In the genomic region with DNA sequence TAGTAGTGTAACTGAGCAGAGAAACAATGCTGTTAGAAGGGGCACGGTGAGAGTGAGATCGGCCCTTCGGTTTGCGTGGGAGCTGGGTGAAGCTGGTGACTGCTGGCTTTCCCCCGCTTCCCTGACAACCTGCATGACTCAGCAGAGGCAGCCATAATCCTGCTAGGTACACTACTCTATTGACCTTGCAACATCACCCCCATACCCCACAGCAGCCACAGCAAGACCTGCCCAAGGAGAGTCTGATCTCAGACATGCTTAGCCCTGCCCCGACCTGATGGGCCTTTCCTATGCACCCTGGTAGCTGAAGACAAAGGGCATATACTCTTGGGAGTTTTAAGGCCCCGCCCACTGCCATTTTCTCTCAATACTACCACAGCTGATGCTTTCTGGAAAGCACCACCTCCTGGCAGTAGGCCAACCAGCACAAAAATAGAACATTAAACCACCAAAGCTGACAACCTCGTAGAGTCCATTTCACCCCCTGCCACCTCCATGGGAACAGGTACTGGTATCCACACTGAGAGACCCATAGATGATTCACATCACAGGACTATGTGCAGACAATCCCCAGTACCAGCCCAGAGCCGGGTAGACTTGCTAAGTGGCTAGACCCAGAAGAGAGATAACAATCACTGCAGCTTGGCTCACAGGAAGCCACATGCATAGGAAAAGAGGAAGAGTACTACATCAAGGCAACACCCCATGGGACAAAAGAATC, we compare ENCODE assay signal across 1 cellular context.
TF ChIP-seq lines count a peak whose summit lies in the region.

No MANE protein-coding gene starts in this region.

TF ChIP-seq in K562, 482 proteins besides CTCF, POLR2A, EP300 and RAD21 (continued from another document):
- TF ChIP-seq, protein P1, sequence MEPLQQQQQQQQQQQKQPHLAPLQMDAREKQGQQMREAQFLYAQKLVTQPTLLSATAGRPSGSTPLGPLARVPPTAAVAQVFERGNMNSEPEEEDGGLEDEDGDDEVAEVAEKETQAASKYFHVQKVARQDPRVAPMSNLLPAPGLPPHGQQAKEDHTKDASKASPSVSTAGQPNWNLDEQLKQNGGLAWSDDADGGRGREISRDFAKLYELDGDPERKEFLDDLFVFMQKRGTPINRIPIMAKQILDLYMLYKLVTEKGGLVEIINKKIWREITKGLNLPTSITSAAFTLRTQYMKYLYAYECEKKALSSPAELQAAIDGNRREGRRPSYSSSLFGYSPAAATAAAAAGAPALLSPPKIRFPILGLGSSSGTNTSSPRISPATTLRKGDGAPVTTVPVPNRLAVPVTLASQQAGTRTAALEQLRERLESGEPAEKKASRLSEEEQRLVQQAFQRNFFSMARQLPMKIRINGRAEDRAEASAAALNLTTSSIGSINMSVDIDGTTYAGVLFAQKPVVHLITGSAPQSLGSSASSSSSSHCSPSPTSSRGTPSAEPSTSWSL (CRISPR knock-in tag; IDR thresholded peaks at IDR 0.05; ENCODE audit: borderline replicate concordance), result no peak
- 0 out of 2 replicates have a peak, but pooled peaks have one; percentile 10 for TF ChIP-seq ZNF316 (IDR thresholded peaks at IDR 0.05)
